Comparison of ENCODE assay signal across 28 cellular contexts in the genomic region with DNA sequence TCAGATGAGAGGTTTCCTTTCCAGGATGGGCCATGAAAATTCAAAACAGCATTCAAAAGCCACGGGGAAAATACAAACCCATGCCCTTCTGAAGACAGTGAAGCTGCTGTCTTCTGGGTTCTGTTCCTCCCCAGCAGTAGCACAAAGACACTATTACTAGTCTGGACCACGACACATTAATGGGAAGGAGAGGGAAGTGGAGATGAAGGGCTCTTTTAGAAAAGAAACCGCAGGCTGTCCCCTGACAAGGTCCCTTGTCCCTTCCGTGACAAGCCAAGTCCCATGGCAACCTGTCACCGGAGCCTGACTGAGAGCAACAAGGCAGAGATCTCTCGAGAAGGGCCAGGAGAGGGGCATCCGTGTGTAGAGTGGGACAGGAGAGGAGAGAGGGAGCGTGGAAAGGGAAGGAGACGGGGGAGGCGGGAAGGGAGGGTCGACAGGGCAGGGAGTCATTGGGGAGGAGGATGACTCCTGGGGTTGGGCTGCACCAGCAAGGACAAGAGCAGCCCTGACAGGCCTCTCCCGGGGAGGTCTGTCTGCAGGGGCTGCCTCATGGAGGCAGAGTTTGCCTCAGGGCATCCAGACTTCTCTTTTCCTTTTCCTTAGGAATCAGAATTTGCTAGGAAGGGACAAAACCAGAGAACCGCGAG.
DNase-seq lines count a peak whose midpoint lies in the region; ATAC-seq, FAIRE-seq and TF ChIP-seq lines count a peak whose summit lies in the region.
"Had no signal": no experiment of that assay in that cellular context is flagged by ENCODE, and none has a peak within 500 bp of the region (broad histone marks: within the 10 kb centered on the region; RNA-seq: fewer than 3 reads in every experiment).

No MANE protein-coding gene starts in this region.

- H3K27me3 ChIP-seq in GM23338 (ENCODE audit: insufficient read depth) = no peaks in the 10 kb centered on the region
- H3K27me3 ChIP-seq: dorsolateral prefrontal cortex, Peyer's patch, SJSA1, transverse colon had no signal

- H3K36me3 Mint-ChIP-seq in GM23338 (ENCODE audit: low read depth) = no peaks in the 10 kb centered on the region
- no peaks in the 10 kb centered on the region for H3K36me3 Mint-ChIP-seq in nephron progenitor cell (ENCODE audit: low read depth)
- H3K36me3 Mint-ChIP-seq: activated CD4-positive, alpha-beta memory T cell treated with anti-CD3 and anti-CD28 coated beads for 36 hours; CD4-positive, CD25-positive, alpha-beta regulatory T cell; mesothelial cell of epicardium; naive thymus-derived CD4-positive, alpha-beta T cell had no signal

- no peak overlapping the region for H3K4me3 ChIP-seq in GM23338
- H3K4me3 ChIP-seq: dorsolateral prefrontal cortex, Peyer's patch, SJSA1, skin epidermis, transverse colon had no signal

- no peaks in the 10 kb centered on the region for H4K20me1 ChIP-seq in GM23338 (replicated peaks; ENCODE audit: insufficient read depth)

- H3K4me1 Mint-ChIP-seq in GM23338 (peaks cover 11% of the 10 kb centered on the region; the same call in 2 of the 3 replicates), nephron progenitor cell (peaks cover 39% of the 10 kb centered on the region)
- H3K4me1 Mint-ChIP-seq: CD4-positive, CD25-positive, alpha-beta regulatory T cell; naive thymus-derived CD4-positive, alpha-beta T cell had no signal

- no peak overlapping the region for H2AFZ ChIP-seq in GM23338

- H3K4me1 ChIP-seq in GM23338 (ENCODE audit: insufficient read depth) = no peaks in the 10 kb centered on the region
- H3K4me1 ChIP-seq: transverse colon had no signal

- TF ChIP-seq CTCF in GM23338 (conservative IDR thresholded peaks at IDR 0.05; ENCODE audit: low read depth in 2 of 2) (no peak), nephron progenitor cell (IDR thresholded peaks at IDR 0.05) (no peak)

- no peaks in the 10 kb centered on the region for H3K79me2 ChIP-seq in GM23338 (replicated peaks; ENCODE audit: insufficient read depth)

- H3K9me2 ChIP-seq in GM23338 (ENCODE audit: insufficient read depth) = no peaks in the 10 kb centered on the region

- ATAC-seq in GM23338 (peak; percentile 21; the same call in 2 of the 3 replicates), Right ventricle myocardium superior (ENCODE audit: poor library complexity) (no peak), HG03175 (IDR thresholded peaks at IDR 0.05; ENCODE audit: unreplicated experiment) (no peak)
- ATAC-seq: naive thymus-derived CD4-positive, alpha-beta T cell had no signal

- no peak for FAIRE-seq in RCC 7860 (lab: Jason Lieb, UNC)
- FAIRE-seq: astrocyte, islet of Langerhans had no signal

- H3K27ac Mint-ChIP-seq in GM23338 = no peak overlapping the region
- peak overlapping the region; percentile 73 for H3K27ac Mint-ChIP-seq in nephron progenitor cell
- H3K27ac Mint-ChIP-seq: activated CD4-positive, alpha-beta memory T cell treated with anti-CD3 and anti-CD28 coated beads for 36 hours; CD4-positive, CD25-positive, alpha-beta regulatory T cell; mesothelial cell of epicardium had no signal

- no peaks in the 10 kb centered on the region for H3K36me3 ChIP-seq in GM23338 (ENCODE audit: insufficient read depth)
- H3K36me3 ChIP-seq: Peyer's patch, SJSA1, transverse colon had no signal

- intact Hi-C loops in Right ventricle myocardium superior (cut with DNase I) = no loop called here

- H3F3A ChIP-seq in GM23338 (replicated peaks; ENCODE audit: low read depth) = no peaks in the 10 kb centered on the region

- H3K9me3 Mint-ChIP-seq in GM23338 = no peaks in the 10 kb centered on the region
- no peaks in the 10 kb centered on the region for H3K9me3 Mint-ChIP-seq in nephron progenitor cell
- H3K9me3 Mint-ChIP-seq: activated CD4-positive, alpha-beta memory T cell treated with anti-CD3 and anti-CD28 coated beads for 36 hours; CD4-positive, CD25-positive, alpha-beta regulatory T cell; mesothelial cell of epicardium had no signal

- H3K4me3 Mint-ChIP-seq in GM23338 (no peak overlapping the region), nephron progenitor cell (no peak overlapping the region)
- H3K4me3 Mint-ChIP-seq: activated CD4-positive, alpha-beta memory T cell treated with anti-CD3 and anti-CD28 coated beads for 36 hours; CD4-positive, CD25-positive, alpha-beta regulatory T cell; mesothelial cell of epicardium; naive thymus-derived CD4-positive, alpha-beta T cell had no signal

- H3K4me2 ChIP-seq in GM23338 = no peak overlapping the region

- DNase-seq in GM23338 (ENCODE audit: low spot score) = no peak
- DNase-seq in caudate nucleus (lab: John Stamatoyannopoulos, UW) = peak in 11 of 61 donors; percentile 3 to 42 (median 16)
- DNase-seq in nephron progenitor cell = no peak
- no peak for DNase-seq in Right ventricle myocardium superior
- no peak for DNase-seq in dedifferentiated amniotic fluid mesenchymal stem cell (ENCODE audit: extremely low spot score)
- no peak for DNase-seq in RCC 7860 (ENCODE audit: low spot score)
- DNase-seq: activated CD4-positive, alpha-beta memory T cell treated with anti-CD3 and anti-CD28 coated beads for 36 hours; activated CD4-positive, CD25-positive, alpha-beta regulatory T cell; activated effector memory CD4-positive, alpha-beta T cell treated with Interleukin-2 at 50 U/mL for 16 hours; CD4-positive, CD25-positive, alpha-beta regulatory T cell; central memory CD4-positive, alpha-beta T cell; DMS 273 treated with DMSO at 0.1 percent for 48 hours; glutamatergic neuron; naive thymus-derived CD4-positive, alpha-beta T cell; NCI-H1092 treated with DMSO at 0.1 percent for 48 hours; NCI-H2171 treated with DMSO at 0.1 percent for 48 hours; NCI-H524; Peyer's patch; stimulated activated CD8-positive, alpha-beta memory T cell treated with anti-CD3 and anti-CD28 coated beads, Interleukin-4, amount 100 ng/mL, for 48 hours; T-helper 1 cell; transverse colon had no signal

- H3K27ac ChIP-seq in GM23338 (ENCODE audit: low read depth) (no peak overlapping the region), caudate nucleus (ENCODE audit: low read depth, low read length) (peak overlapping the region; percentile 1)
- H3K27ac ChIP-seq: Peyer's patch, SJSA1, transverse colon had no signal

- peaks cover 2% of the 10 kb centered on the region for H3K27me3 Mint-ChIP-seq in GM23338 (ENCODE audit: insufficient read depth, low read depth, poor library complexity)
- H3K27me3 Mint-ChIP-seq in nephron progenitor cell (ENCODE audit: low read depth, poor library complexity) = peaks cover 11% of the 10 kb centered on the region
- H3K27me3 Mint-ChIP-seq: activated CD4-positive, alpha-beta memory T cell treated with anti-CD3 and anti-CD28 coated beads for 36 hours; CD4-positive, CD25-positive, alpha-beta regulatory T cell; naive thymus-derived CD4-positive, alpha-beta T cell had no signal

TF ChIP-seq in GM23338, 12 proteins besides CTCF, POLR2A, EP300 and RAD21 (continues in another document):
- TF ChIP-seq ZNF331 (CRISPR knock-in tag; IDR thresholded peaks at IDR 0.05; ENCODE audit: low read depth) (no peak), ZNF114 (CRISPR knock-in tag; IDR thresholded peaks at IDR 0.05) (no peak), STAT1 (IDR thresholded peaks at IDR 0.05; ENCODE audit: unreplicated experiment) (no peak), JUNB (IDR thresholded peaks at IDR 0.05; ENCODE audit: unreplicated experiment) (no peak), CREB1 (CRISPR knock-in tag; IDR thresholded peaks at IDR 0.05; ENCODE audit: low read depth) (no peak), NANOG (IDR thresholded peaks at IDR 0.05; ENCODE audit: borderline replicate concordance) (no peak), EZH2phosphoT487 (IDR thresholded peaks at IDR 0.05; ENCODE audit: unreplicated experiment) (no peak)
- TF ChIP-seq, protein P1, sequence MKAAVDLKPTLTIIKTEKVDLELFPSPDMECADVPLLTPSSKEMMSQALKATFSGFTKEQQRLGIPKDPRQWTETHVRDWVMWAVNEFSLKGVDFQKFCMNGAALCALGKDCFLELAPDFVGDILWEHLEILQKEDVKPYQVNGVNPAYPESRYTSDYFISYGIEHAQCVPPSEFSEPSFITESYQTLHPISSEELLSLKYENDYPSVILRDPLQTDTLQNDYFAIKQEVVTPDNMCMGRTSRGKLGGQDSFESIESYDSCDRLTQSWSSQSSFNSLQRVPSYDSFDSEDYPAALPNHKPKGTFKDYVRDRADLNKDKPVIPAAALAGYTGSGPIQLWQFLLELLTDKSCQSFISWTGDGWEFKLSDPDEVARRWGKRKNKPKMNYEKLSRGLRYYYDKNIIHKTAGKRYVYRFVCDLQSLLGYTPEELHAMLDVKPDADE (IDR thresholded peaks at IDR 0.05) = no peak
